In the genomic region with DNA sequence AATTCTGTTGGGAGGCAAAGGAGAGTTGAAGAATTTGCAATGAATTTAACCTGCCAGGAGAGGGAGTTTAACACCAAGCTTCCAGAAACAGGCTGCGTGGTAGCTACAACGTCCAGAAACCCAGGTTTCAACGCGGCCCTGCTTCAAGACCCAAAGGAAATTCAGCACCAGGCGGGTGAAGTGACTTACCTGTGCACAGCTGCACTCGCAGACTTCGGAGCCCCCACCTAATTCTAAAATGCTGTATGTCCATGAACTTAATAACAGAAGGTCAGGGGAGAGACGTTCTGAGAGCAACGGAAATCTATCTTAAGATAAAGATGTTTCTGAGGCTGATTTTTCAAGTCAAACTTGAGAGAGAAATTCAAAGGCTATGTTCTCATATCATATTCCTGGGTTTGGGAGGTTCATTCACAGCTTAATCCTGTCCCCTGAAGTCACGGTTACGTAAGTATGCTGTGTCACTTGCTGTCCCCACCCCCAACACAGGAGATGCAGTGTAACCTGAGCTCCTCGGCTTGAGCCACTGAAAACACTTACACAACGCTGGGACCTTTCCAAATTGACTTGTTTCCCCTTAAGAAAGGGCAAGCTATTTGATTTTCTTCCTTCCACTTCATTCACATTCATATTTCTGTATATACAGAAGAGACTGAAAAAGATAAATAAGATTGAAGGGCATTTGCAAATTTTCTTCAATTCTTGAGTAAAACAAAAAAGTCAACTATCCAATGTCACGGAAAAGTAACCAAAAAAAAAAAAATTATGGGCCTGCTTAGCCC, we compare ENCODE assay signal across 1 cellular context.
TF ChIP-seq lines count a peak whose summit lies in the region.

No MANE protein-coding gene starts in this region.

TF ChIP-seq in HEK293, 187 proteins besides CTCF, POLR2A, EP300 and RAD21 (continued from another document and continues in another):
- TF ChIP-seq, protein P1, sequence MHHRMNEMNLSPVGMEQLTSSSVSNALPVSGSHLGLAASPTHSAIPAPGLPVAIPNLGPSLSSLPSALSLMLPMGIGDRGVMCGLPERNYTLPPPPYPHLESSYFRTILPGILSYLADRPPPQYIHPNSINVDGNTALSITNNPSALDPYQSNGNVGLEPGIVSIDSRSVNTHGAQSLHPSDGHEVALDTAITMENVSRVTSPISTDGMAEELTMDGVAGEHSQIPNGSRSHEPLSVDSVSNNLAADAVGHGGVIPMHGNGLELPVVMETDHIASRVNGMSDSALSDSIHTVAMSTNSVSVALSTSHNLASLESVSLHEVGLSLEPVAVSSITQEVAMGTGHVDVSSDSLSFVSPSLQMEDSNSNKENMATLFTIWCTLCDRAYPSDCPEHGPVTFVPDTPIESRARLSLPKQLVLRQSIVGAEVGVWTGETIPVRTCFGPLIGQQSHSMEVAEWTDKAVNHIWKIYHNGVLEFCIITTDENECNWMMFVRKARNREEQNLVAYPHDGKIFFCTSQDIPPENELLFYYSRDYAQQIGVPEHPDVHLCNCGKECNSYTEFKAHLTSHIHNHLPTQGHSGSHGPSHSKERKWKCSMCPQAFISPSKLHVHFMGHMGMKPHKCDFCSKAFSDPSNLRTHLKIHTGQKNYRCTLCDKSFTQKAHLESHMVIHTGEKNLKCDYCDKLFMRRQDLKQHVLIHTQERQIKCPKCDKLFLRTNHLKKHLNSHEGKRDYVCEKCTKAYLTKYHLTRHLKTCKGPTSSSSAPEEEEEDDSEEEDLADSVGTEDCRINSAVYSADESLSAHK (tag by site-specific recombination; IDR thresholded peaks at IDR 0.05): peak; percentile 40; the same call in 1 of the 2 replicates
- TF ChIP-seq SP7 (tag by site-specific recombination; IDR thresholded peaks at IDR 0.05): peak; percentile 32
- TF ChIP-seq, protein P2, sequence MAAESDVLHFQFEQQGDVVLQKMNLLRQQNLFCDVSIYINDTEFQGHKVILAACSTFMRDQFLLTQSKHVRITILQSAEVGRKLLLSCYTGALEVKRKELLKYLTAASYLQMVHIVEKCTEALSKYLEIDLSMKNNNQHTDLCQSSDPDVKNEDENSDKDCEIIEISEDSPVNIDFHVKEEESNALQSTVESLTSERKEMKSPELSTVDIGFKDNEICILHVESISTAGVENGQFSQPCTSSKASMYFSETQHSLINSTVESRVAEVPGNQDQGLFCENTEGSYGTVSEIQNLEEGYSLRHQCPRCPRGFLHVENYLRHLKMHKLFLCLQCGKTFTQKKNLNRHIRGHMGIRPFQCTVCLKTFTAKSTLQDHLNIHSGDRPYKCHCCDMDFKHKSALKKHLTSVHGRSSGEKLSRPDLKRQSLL (tag by site-specific recombination; IDR thresholded peaks at IDR 0.05): no peak
- TF ChIP-seq ZNF785 (tag by site-specific recombination; IDR thresholded peaks at IDR 0.05): no peak
- TF ChIP-seq ZXDB (tag by site-specific recombination; IDR thresholded peaks at IDR 0.05): 0 out of 2 replicates have a peak, but pooled peaks have one; percentile 42
- TF ChIP-seq ZBTB8A (tag by site-specific recombination; IDR thresholded peaks at IDR 0.05): peak; percentile 18; the same call in 1 of the 2 replicates
- TF ChIP-seq, protein P3, sequence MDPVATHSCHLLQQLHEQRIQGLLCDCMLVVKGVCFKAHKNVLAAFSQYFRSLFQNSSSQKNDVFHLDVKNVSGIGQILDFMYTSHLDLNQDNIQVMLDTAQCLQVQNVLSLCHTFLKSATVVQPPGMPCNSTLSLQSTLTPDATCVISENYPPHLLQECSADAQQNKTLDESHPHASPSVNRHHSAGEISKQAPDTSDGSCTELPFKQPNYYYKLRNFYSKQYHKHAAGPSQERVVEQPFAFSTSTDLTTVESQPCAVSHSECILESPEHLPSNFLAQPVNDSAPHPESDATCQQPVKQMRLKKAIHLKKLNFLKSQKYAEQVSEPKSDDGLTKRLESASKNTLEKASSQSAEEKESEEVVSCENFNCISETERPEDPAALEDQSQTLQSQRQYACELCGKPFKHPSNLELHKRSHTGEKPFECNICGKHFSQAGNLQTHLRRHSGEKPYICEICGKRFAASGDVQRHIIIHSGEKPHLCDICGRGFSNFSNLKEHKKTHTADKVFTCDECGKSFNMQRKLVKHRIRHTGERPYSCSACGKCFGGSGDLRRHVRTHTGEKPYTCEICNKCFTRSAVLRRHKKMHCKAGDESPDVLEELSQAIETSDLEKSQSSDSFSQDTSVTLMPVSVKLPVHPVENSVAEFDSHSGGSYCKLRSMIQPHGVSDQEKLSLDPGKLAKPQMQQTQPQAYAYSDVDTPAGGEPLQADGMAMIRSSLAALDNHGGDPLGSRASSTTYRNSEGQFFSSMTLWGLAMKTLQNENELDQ (tag by site-specific recombination; IDR thresholded peaks at IDR 0.05; ENCODE audit: low read depth): no peak
- TF ChIP-seq, protein P4, sequence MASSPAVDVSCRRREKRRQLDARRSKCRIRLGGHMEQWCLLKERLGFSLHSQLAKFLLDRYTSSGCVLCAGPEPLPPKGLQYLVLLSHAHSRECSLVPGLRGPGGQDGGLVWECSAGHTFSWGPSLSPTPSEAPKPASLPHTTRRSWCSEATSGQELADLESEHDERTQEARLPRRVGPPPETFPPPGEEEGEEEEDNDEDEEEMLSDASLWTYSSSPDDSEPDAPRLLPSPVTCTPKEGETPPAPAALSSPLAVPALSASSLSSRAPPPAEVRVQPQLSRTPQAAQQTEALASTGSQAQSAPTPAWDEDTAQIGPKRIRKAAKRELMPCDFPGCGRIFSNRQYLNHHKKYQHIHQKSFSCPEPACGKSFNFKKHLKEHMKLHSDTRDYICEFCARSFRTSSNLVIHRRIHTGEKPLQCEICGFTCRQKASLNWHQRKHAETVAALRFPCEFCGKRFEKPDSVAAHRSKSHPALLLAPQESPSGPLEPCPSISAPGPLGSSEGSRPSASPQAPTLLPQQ (tag by site-specific recombination; IDR thresholded peaks at IDR 0.05): peak; percentile 57; the same call in 1 of the 2 replicates
- no peak for TF ChIP-seq OVOL3 (tag by site-specific recombination; IDR thresholded peaks at IDR 0.05)
- 0 out of 2 replicates have a peak, but pooled peaks have one; percentile 55 for TF ChIP-seq KLF16 (tag by site-specific recombination; IDR thresholded peaks at IDR 0.05)
- TF ChIP-seq ZNF121 (tag by site-specific recombination; IDR thresholded peaks at IDR 0.05): peak; percentile 100
- peak; percentile 46; the same call in 1 of the 2 replicates for TF ChIP-seq ZFP69B (tag by site-specific recombination; IDR thresholded peaks at IDR 0.05)
- no peak for TF ChIP-seq ZNF292 (tag by site-specific recombination; IDR thresholded peaks at IDR 0.05; ENCODE audit: borderline replicate concordance, low read depth)
- TF ChIP-seq ZNF2 (tag by site-specific recombination; IDR thresholded peaks at IDR 0.05): peak; percentile 12; the same call in 1 of the 2 replicates
- peak; percentile 61 for TF ChIP-seq ZNF335 (tag by site-specific recombination; conservative IDR thresholded peaks at IDR 0.05)
- TF ChIP-seq ZFP3 (tag by site-specific recombination; IDR thresholded peaks at IDR 0.05; ENCODE audit: low read depth): no peak
- peak; percentile 58 for TF ChIP-seq IKZF3 (tag by site-specific recombination; IDR thresholded peaks at IDR 0.05)
- TF ChIP-seq, protein P5, sequence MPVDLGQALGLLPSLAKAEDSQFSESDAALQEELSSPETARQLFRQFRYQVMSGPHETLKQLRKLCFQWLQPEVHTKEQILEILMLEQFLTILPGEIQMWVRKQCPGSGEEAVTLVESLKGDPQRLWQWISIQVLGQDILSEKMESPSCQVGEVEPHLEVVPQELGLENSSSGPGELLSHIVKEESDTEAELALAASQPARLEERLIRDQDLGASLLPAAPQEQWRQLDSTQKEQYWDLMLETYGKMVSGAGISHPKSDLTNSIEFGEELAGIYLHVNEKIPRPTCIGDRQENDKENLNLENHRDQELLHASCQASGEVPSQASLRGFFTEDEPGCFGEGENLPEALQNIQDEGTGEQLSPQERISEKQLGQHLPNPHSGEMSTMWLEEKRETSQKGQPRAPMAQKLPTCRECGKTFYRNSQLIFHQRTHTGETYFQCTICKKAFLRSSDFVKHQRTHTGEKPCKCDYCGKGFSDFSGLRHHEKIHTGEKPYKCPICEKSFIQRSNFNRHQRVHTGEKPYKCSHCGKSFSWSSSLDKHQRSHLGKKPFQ (tag by site-specific recombination; IDR thresholded peaks at IDR 0.05): peak; percentile 29; the same call in 1 of the 2 replicates
- no peak for TF ChIP-seq KLF7 (tag by site-specific recombination; IDR thresholded peaks at IDR 0.05; ENCODE audit: borderline replicate concordance)
- TF ChIP-seq SCRT2 (tag by site-specific recombination; IDR thresholded peaks at IDR 0.05): no peak
- no peak for TF ChIP-seq GLI4 (tag by site-specific recombination; IDR thresholded peaks at IDR 0.05)
- TF ChIP-seq ZNF561 (tag by site-specific recombination; IDR thresholded peaks at IDR 0.05; ENCODE audit: borderline replicate concordance): peak; percentile 46; the same call in 1 of the 2 replicates
- TF ChIP-seq, protein P6, sequence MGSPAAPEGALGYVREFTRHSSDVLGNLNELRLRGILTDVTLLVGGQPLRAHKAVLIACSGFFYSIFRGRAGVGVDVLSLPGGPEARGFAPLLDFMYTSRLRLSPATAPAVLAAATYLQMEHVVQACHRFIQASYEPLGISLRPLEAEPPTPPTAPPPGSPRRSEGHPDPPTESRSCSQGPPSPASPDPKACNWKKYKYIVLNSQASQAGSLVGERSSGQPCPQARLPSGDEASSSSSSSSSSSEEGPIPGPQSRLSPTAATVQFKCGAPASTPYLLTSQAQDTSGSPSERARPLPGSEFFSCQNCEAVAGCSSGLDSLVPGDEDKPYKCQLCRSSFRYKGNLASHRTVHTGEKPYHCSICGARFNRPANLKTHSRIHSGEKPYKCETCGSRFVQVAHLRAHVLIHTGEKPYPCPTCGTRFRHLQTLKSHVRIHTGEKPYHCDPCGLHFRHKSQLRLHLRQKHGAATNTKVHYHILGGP (tag by site-specific recombination; IDR thresholded peaks at IDR 0.05): no peak
- peak; percentile 73 for TF ChIP-seq ZBTB20 (tag by site-specific recombination; IDR thresholded peaks at IDR 0.05)
- no peak for TF ChIP-seq ZNF624 (tag by site-specific recombination; IDR thresholded peaks at IDR 0.05)
- TF ChIP-seq, protein P7, sequence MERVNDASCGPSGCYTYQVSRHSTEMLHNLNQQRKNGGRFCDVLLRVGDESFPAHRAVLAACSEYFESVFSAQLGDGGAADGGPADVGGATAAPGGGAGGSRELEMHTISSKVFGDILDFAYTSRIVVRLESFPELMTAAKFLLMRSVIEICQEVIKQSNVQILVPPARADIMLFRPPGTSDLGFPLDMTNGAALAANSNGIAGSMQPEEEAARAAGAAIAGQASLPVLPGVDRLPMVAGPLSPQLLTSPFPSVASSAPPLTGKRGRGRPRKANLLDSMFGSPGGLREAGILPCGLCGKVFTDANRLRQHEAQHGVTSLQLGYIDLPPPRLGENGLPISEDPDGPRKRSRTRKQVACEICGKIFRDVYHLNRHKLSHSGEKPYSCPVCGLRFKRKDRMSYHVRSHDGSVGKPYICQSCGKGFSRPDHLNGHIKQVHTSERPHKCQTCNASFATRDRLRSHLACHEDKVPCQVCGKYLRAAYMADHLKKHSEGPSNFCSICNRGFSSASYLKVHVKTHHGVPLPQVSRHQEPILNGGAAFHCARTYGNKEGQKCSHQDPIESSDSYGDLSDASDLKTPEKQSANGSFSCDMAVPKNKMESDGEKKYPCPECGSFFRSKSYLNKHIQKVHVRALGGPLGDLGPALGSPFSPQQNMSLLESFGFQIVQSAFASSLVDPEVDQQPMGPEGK (tag by site-specific recombination; IDR thresholded peaks at IDR 0.05): peak; percentile 58
- TF ChIP-seq, protein P8, sequence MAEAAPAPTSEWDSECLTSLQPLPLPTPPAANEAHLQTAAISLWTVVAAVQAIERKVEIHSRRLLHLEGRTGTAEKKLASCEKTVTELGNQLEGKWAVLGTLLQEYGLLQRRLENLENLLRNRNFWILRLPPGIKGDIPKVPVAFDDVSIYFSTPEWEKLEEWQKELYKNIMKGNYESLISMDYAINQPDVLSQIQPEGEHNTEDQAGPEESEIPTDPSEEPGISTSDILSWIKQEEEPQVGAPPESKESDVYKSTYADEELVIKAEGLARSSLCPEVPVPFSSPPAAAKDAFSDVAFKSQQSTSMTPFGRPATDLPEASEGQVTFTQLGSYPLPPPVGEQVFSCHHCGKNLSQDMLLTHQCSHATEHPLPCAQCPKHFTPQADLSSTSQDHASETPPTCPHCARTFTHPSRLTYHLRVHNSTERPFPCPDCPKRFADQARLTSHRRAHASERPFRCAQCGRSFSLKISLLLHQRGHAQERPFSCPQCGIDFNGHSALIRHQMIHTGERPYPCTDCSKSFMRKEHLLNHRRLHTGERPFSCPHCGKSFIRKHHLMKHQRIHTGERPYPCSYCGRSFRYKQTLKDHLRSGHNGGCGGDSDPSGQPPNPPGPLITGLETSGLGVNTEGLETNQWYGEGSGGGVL (tag by site-specific recombination; IDR thresholded peaks at IDR 0.05): no peak
- TF ChIP-seq, protein P9, sequence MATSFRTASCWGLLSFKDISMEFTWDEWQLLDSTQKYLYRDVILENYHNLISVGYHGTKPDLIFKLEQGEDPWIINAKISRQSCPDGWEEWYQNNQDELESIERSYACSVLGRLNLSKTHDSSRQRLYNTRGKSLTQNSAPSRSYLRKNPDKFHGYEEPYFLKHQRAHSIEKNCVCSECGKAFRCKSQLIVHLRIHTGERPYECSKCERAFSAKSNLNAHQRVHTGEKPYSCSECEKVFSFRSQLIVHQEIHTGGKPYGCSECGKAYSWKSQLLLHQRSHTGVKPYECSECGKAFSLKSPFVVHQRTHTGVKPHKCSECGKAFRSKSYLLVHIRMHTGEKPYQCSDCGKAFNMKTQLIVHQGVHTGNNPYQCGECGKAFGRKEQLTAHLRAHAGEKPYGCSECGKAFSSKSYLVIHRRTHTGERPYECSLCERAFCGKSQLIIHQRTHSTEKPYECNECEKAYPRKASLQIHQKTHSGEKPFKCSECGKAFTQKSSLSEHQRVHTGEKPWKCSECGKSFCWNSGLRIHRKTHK (tag by site-specific recombination; IDR thresholded peaks at IDR 0.05): no peak
- TF ChIP-seq ZBTB1 (tag by site-specific recombination; IDR thresholded peaks at IDR 0.05): no peak
- peak; percentile 89 for TF ChIP-seq ZNF366 (tag by site-specific recombination; conservative IDR thresholded peaks at IDR 0.05)
- TF ChIP-seq, protein P10, sequence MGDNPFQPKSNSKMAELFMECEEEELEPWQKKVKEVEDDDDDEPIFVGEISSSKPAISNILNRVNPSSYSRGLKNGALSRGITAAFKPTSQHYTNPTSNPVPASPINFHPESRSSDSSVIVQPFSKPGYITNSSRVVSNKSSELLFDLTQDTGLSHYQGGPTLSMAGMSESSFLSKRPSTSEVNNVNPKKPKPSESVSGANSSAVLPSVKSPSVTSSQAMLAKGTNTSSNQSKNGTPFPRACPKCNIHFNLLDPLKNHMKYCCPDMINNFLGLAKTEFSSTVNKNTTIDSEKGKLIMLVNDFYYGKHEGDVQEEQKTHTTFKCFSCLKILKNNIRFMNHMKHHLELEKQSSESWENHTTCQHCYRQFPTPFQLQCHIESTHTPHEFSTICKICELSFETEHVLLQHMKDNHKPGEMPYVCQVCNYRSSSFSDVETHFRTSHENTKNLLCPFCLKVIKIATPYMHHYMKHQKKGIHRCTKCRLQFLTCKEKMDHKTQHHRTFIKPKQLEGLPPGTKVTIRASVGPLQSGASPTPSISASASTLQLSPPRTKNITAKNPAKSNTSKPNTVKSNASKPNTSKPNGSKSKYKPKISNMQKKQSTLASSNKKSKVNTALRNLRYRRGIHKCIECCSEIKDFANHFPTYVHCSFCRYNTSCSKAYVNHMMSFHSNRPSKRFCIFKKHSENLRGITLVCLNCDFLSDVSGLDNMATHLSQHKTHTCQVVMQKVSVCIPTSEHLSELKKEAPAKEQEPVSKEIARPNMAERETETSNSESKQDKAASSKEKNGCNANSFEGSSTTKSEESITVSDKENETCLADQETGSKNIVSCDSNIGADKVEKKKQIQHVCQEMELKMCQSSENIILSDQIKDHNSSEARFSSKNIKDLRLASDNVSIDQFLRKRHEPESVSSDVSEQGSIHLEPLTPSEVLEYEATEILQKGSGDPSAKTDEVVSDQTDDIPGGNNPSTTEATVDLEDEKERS (tag by site-specific recombination; IDR thresholded peaks at IDR 0.05): no peak; the same call in 1 of the 2 replicates
- peak; percentile 50; the same call in 1 of the 2 replicates for TF ChIP-seq ZNF324 (tag by site-specific recombination; IDR thresholded peaks at IDR 0.05)
- TF ChIP-seq ZNF670 (tag by site-specific recombination; IDR thresholded peaks at IDR 0.05; ENCODE audit: low read depth): no peak
- TF ChIP-seq ZNF423 (tag by site-specific recombination; IDR thresholded peaks at IDR 0.05): no peak
